8 cellular contexts compared by ENCODE assay signal in genomic region chr14:96362071-96362964, GRCh38. TPM values are rescaled to one million over a fixed set of nuclear protein-coding genes. Genes with fewer than 3 reads are reported as not detected.
A peak's percentile ranks its signal among the peaks of the same experiment; 100 is the strongest.
DNase-seq lines count a peak whose midpoint lies in the region; ATAC-seq and TF ChIP-seq lines count a peak whose summit lies in the region.

No MANE protein-coding gene starts in this region.

- TF ChIP-seq POLR2A in gastrocnemius medialis (IDR thresholded peaks at IDR 0.05) = peak in 1 of 2 donors; percentile 16

- ATAC-seq in GM21825 (IDR thresholded peaks at IDR 0.05; ENCODE audit: unreplicated experiment) = peak; percentile 17
- ATAC-seq in gastrocnemius medialis = peak; percentile 73 to 77

- intact Hi-C loops in gastrocnemius medialis (cut with DNase I; ENCODE audit: low total_unique reads) = loop anchor here (2.0 kb wide), 1 partner anchor 62 kb away; no protein-coding TSS in a partner anchor

- H3K4me1 ChIP-seq in gastrocnemius medialis = peaks cover 30 to 32% of the 10 kb centered on the region in 2 donors

- in situ Hi-C loops in gastrocnemius medialis (cut with MboI; ENCODE audit: low sequenced_read_pairs in 4 of 4) = no loop called here

- no peaks in the 10 kb centered on the region for H3K36me3 ChIP-seq in MG63
- H3K36me3 ChIP-seq in gastrocnemius medialis = no peaks in the 10 kb centered on the region

- H3K9me3 ChIP-seq in MG63 (no peaks in the 10 kb centered on the region), gastrocnemius medialis (no peaks in the 10 kb centered on the region)

- no peak for TF ChIP-seq CTCF in gastrocnemius medialis (IDR thresholded peaks at IDR 0.05 in 4 of 5, conservative IDR thresholded peaks at IDR 0.05 in 1 of 5)

- DNase-seq in DMS53 (lab: John Stamatoyannopoulos, UW) (peak; percentile 86), MG63 (no peak), T follicular helper cell (ENCODE audit: low read depth) (peak; percentile 51), anterior cingulate cortex (lab: John Stamatoyannopoulos, UW) (peak in 32 of 58 donors; percentile 1 to 63 (median 32)), hypothalamus (lab: John Stamatoyannopoulos, UW) (peak in 26 of 51 donors; percentile 1 to 76 (median 20)), gastrocnemius medialis (peak; percentile 20 to 34), NCI-H1048 (lab: John Stamatoyannopoulos, UW) (no peak)

- H3K4me3 ChIP-seq in MG63 (peak overlapping the region; percentile 89), gastrocnemius medialis (peak overlapping the region; percentile 79 to 99 (median 88))

- no peaks in the 10 kb centered on the region for H3K27me3 ChIP-seq in MG63
- no peaks in the 10 kb centered on the region for H3K27me3 ChIP-seq in gastrocnemius medialis

- peak overlapping the region; percentile 93 to 96 (median 96) for H3K27ac ChIP-seq in gastrocnemius medialis

RNA-seq across cellular contexts. Expression of gene ATG2B, which starts 0.8 kb away (rescaled TPM):
- total RNA-seq in MG63 (2014; rRNA removed; shearing (Covaris generic); ENCODE audit: low replicate concordance) = 3.1 and 8.0 TPM in 2 replicates
- total RNA-seq in gastrocnemius medialis = 10 to 100 TPM; 22.2 to 30.3 (median 28.6) TPM

RNA-seq across cellular contexts. Expression of gene GSKIP, which starts 1.0 kb away (rescaled TPM):
- total RNA-seq in MG63 (2014; rRNA removed; shearing (Covaris generic); ENCODE audit: low replicate concordance) = 23.1 and 26.2 TPM in 2 replicates
- total RNA-seq in gastrocnemius medialis = 10 to 100 TPM in 2 of 4 donors, 1 to 10 TPM in 2; 6.7 to 15.1 (median 8.6) TPM

RNA-seq across cellular contexts. Expression of gene AK7, which starts 29.6 kb away (rescaled TPM):
- 1.5 TPM in 1 of 2 replicates, not detected in the other for total RNA-seq in MG63 (2014; rRNA removed; shearing (Covaris generic); ENCODE audit: low replicate concordance)
- 1 to 10 TPM in 1 of 4 donors, under 1 TPM in 3; 0.61 to 1.4 (median 0.82) TPM for total RNA-seq in gastrocnemius medialis

Comparison
In these comparisons a context has a peak if more than half of its experiments do, and no peak if none do; other contexts are left out.
1. DNase-seq: peak in DMS53 (single experiment), T follicular helper cell (single experiment), anterior cingulate cortex (32 of 58), hypothalamus (26 of 51) and gastrocnemius medialis (2 of 2); none in MG63 (single experiment) and NCI-H1048 (single experiment).